ENCODE assay signal across 1 cellular context in genomic region chr5:57137401-57137800, GRCh38.
TF ChIP-seq lines count a peak whose summit lies in the region.

No MANE protein-coding gene starts in this region.

TF ChIP-seq in HepG2, 621 proteins besides CTCF, POLR2A, EP300 and RAD21:
- TF ChIP-seq ZNF414 (CRISPR knock-in tag; IDR thresholded peaks at IDR 0.05) (no peak), ZNF792 (CRISPR knock-in tag; IDR thresholded peaks at IDR 0.05) (no peak), KLF12 (CRISPR knock-in tag; IDR thresholded peaks at IDR 0.05; ENCODE audit: borderline replicate concordance) (no peak), DZIP1 (CRISPR knock-in tag; IDR thresholded peaks at IDR 0.05) (no peak), ARNTL (CRISPR knock-in tag; IDR thresholded peaks at IDR 0.05) (no peak)
TF ChIP-seq in HepG2: peak in this region for 0.
